In genomic region chr10:67977246-67977645, GRCh38 we compare ENCODE assay signal across 18 cellular contexts.
"Had no signal": no experiment of that assay in that cellular context is flagged by ENCODE, and none has a peak within 500 bp of the region (broad histone marks: within the 10 kb centered on the region; RNA-seq: fewer than 3 reads in every experiment).

No MANE protein-coding gene starts in this region.

- H3K9me3 ChIP-seq: body of pancreas, mucosa of descending colon, ovary, sigmoid colon had no signal

- H3K27ac ChIP-seq: epithelial cell of prostate, foreskin keratinocyte, ovary, sigmoid colon, spleen had no signal

- H3K27ac Mint-ChIP-seq: activated CD4-positive, alpha-beta T cell treated with anti-CD3 and anti-CD28 coated beads for 36 hours; activated naive CD8-positive, alpha-beta T cell treated with anti-CD3 and anti-CD28 coated beads, Interleukin-2, amount 10 ng/mL, durations not matched to agents 7 days and 5 days; T-helper 2 cell treated with Interferon-gamma antibody and Interleukin-4, amounts not matched to agents 5 μg/mL and 100 μg/mL, for 36 hours had no signal

- H3K4me1 Mint-ChIP-seq: activated naive CD8-positive, alpha-beta T cell treated with anti-CD3 and anti-CD28 coated beads, Interleukin-2, amount 10 ng/mL, durations not matched to agents 7 days and 5 days had no signal

- DNase-seq: activated CD4-positive, alpha-beta T cell treated with anti-CD3 and anti-CD28 coated beads for 36 hours; activated CD4-positive, alpha-beta T cell treated with anti-CD3 and anti-CD28 coated beads, Interleukin-2, amount 50 U/mL, for 48 hours; activated naive CD8-positive, alpha-beta T cell treated with anti-CD3 and anti-CD28 coated beads, Interleukin-2, amount 10 ng/mL, durations not matched to agents 7 days and 5 days; central memory CD4-positive, alpha-beta T cell; foreskin keratinocyte; glutamatergic neuron; kidney; mesenchymal stem cell; mucosa of descending colon; naive B cell; spleen; stimulated activated naive CD4-positive, alpha-beta T cell had no signal

- ATAC-seq: activated CD4-positive, alpha-beta T cell treated with anti-CD3 and anti-CD28 coated beads for 36 hours; foreskin keratinocyte had no signal

- H3K9me3 Mint-ChIP-seq: activated naive CD8-positive, alpha-beta T cell treated with anti-CD3 and anti-CD28 coated beads, Interleukin-2, amount 10 ng/mL, durations not matched to agents 7 days and 5 days had no signal

- H3K4me1 ChIP-seq: foreskin keratinocyte, spleen had no signal

- H3K4me3 ChIP-seq: body of pancreas, dorsolateral prefrontal cortex, mucosa of descending colon, ovary, sigmoid colon, spleen had no signal

- H3K27me3 ChIP-seq: body of pancreas, dorsolateral prefrontal cortex, foreskin keratinocyte, ovary, sigmoid colon, spleen had no signal

- H3K36me3 ChIP-seq: ovary had no signal

- H3K4me3 Mint-ChIP-seq: activated CD4-positive, alpha-beta T cell treated with anti-CD3 and anti-CD28 coated beads for 36 hours; activated naive CD8-positive, alpha-beta T cell treated with anti-CD3 and anti-CD28 coated beads, Interleukin-2, amount 10 ng/mL, durations not matched to agents 7 days and 5 days; naive B cell; T-helper 2 cell treated with Interferon-gamma antibody and Interleukin-4, amounts not matched to agents 5 μg/mL and 100 μg/mL, for 36 hours had no signal
